Comparison of ENCODE assay signal across 10 cellular contexts in the genomic region with DNA sequence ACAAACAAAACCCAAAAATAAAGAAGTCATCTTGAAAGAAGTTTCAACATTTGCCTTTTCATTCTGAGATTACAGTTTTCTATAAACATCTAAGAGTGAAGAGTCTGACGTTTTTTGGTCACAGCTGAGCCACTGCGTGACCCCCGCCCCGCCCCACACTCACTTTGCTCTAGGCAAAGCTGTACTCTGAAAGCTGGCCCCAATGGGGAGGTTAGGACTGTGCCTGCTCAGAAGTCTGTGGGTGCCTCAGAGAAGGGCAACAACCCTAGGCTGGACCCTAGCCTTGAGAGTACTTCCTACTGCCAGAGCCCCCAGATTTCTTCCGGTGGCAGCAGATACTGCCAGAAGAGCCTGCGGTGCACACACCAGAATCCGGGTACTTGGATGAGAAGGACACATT. TPM values are rescaled to one million over a fixed set of nuclear protein-coding genes. Genes with fewer than 3 reads are reported as not detected.
DNase-seq lines count a peak whose midpoint lies in the region; FAIRE-seq and TF ChIP-seq lines count a peak whose summit lies in the region.
"Had no signal": no experiment of that assay in that cellular context is flagged by ENCODE, and none has a peak within 500 bp of the region (broad histone marks: within the 10 kb centered on the region; RNA-seq: fewer than 3 reads in every experiment).

No MANE protein-coding gene starts in this region.

- dilution Hi-C loops in mammary epithelial cell (cut with HindIII; ENCODE audit: low sequenced_read_pairs), result no loop called here

- H3K79me2 ChIP-seq in Loucy (ENCODE audit: insufficient read depth, low read length), result no peaks in the 10 kb centered on the region
- no peaks in the 10 kb centered on the region for H3K79me2 ChIP-seq in mammary epithelial cell (ENCODE audit: insufficient read depth, low read length)
- H3K79me2 ChIP-seq in trophoblast cell (ENCODE audit: control insufficient read depth, insufficient read depth, low read length, poor library complexity), result peaks cover 4% of the 10 kb centered on the region

- peaks cover 14% of the 10 kb centered on the region; the same call in 1 of the 2 replicates for H3K36me3 ChIP-seq in Loucy (ENCODE audit: insufficient read depth, low read length)
- H3K36me3 ChIP-seq in mammary epithelial cell (ENCODE audit: insufficient read depth, low read length), result peaks cover 10% of the 10 kb centered on the region
- peaks cover 16 to 23% of the 10 kb centered on the region in 2 experiments for H3K36me3 ChIP-seq in trophoblast cell (ENCODE audit: control insufficient read depth in 1 of 2, insufficient read depth in 2 of 2, low read length in 2 of 2)

- no peak for FAIRE-seq in GM12891 (lab: Jason Lieb, UNC)
- FAIRE-seq: islet of Langerhans had no signal

- CTCF ChIA-PET in mammary epithelial cell (lab: Charles Lee; ENCODE audit: low non-redundant PET), result no interaction called here

- in situ Hi-C loops in mammary epithelial cell (cut with MboI; ENCODE audit: low sequenced_read_pairs in 2 of 2), result no loop called here

- no peak overlapping the region for H3K4me3 ChIP-seq in Loucy (ENCODE audit: low read length, poor library complexity, severe bottlenecking)
- H3K4me3 ChIP-seq in mammary epithelial cell (replicated peaks in 1 of 3; ENCODE audit: insufficient read depth in 1 of 3, low read depth in 2 of 3, low read length in 3 of 3), result no peak overlapping the region
- no peak overlapping the region for H3K4me3 ChIP-seq in trophoblast cell (ENCODE audit: low read depth, low read length)

- intact Hi-C loops in mammary epithelial cell (cut with micrococcal nuclease), result no loop called here

- H3K9me3 ChIP-seq in Loucy (ENCODE audit: insufficient read depth, low read depth, low read length), result no peaks in the 10 kb centered on the region
- H3K9me3 ChIP-seq in mammary epithelial cell (replicated peaks; ENCODE audit: insufficient read depth, low read length), result no peaks in the 10 kb centered on the region
- H3K9me3 ChIP-seq in trophoblast cell (ENCODE audit: insufficient read depth, low read depth, low read length), result no peaks in the 10 kb centered on the region

- H3K18ac ChIP-seq in trophoblast cell (ENCODE audit: low read length), result peak overlapping the region; percentile 68

- H3K27ac ChIP-seq in C4-2B (peak overlapping the region; percentile 93), mammary epithelial cell (ENCODE audit: insufficient read depth, low read depth, low read length) (peak overlapping the region; percentile 68), trophoblast cell (ENCODE audit: low read depth, low read length) (peak overlapping the region; percentile 91)

- H3K4me1 ChIP-seq in Loucy (ENCODE audit: insufficient read depth, low read length, poor library complexity, severe bottlenecking) (peaks cover 17% of the 10 kb centered on the region), mammary epithelial cell (ENCODE audit: insufficient read depth, low read length) (peaks cover 37% of the 10 kb centered on the region), trophoblast cell (ENCODE audit: control insufficient read depth in 1 of 2, insufficient read depth in 2 of 2, low read length in 2 of 2) (peaks cover 33 to 34% of the 10 kb centered on the region in 2 experiments)

- H3F3A ChIP-seq in Loucy (ENCODE audit: low read depth), result no peaks in the 10 kb centered on the region

- H4K8ac ChIP-seq in trophoblast cell (ENCODE audit: low read depth, low read length), result peak overlapping the region; percentile 85

- WGBS in mammary epithelial cell (ENCODE audit: low coverage, missing lambda C conversion rate), result 100% methylated on average over 7 of the region's 7 CpGs
- no CpG with 5 or more reads among the region's 7 CpGs for WGBS in trophoblast cell (ENCODE audit: extremely low coverage, insufficient coverage, insufficient read length)

- BruUV-seq in mammary epithelial cell (replicated peaks; lab: Mats Ljungman, UMichigan), result no TSS peak

- H3K14ac ChIP-seq in trophoblast cell (ENCODE audit: low read length), result peak overlapping the region; percentile 88

- peak overlapping the region; percentile 97 for H4K91ac ChIP-seq in trophoblast cell (ENCODE audit: low read depth, low read length)

- H3K27me3 ChIP-seq in Loucy (ENCODE audit: insufficient read depth, low read length, poor library complexity, severe bottlenecking) (no peaks in the 10 kb centered on the region), mammary epithelial cell (ENCODE audit: insufficient read depth, low read length) (no peaks in the 10 kb centered on the region), trophoblast cell (ENCODE audit: insufficient read depth, low read length) (no peaks in the 10 kb centered on the region)

- H3K9ac ChIP-seq in Loucy (ENCODE audit: low read depth, low read length, poor library complexity, severe bottlenecking) (peak overlapping the region; percentile 56), mammary epithelial cell (ENCODE audit: insufficient read depth, low read length) (no peak overlapping the region), trophoblast cell (ENCODE audit: low read length) (no peak overlapping the region)

- H3K9me2 ChIP-seq in Loucy (replicated peaks; ENCODE audit: low read depth, low read length), result no peaks in the 10 kb centered on the region

- H3K4me2 ChIP-seq in Loucy (ENCODE audit: low read depth, low read length, poor library complexity, severe bottlenecking) (no peak overlapping the region), mammary epithelial cell (ENCODE audit: insufficient read depth, low read depth, low read length) (no peak overlapping the region), trophoblast cell (ENCODE audit: low read length) (no peak overlapping the region)

- H2BK12ac ChIP-seq in trophoblast cell (ENCODE audit: low read length), result peak overlapping the region; percentile 85

- peak overlapping the region; percentile 94 for H2BK120ac ChIP-seq in trophoblast cell (ENCODE audit: insufficient read depth, low read length, poor library complexity)

- peak overlapping the region; percentile 75 for H2AK5ac ChIP-seq in trophoblast cell (ENCODE audit: low read length)

- no peak for TF ChIP-seq POLR2A in GM12891 (IDR thresholded peaks at IDR 0.05; ENCODE audit: low read depth, low read length)

- peak overlapping the region; percentile 97 for H2BK5ac ChIP-seq in trophoblast cell (ENCODE audit: low read depth, low read length, poor library complexity)

- TF ChIP-seq CTCF in C4-2B (conservative IDR thresholded peaks at IDR 0.05), result no peak
- TF ChIP-seq CTCF in Loucy (conservative IDR thresholded peaks at IDR 0.05; ENCODE audit: low read length), result no peak
- no peak for TF ChIP-seq CTCF in mammary epithelial cell (conservative IDR thresholded peaks at IDR 0.05 in 1 of 2, IDR thresholded peaks at IDR 0.05 in 1 of 2; ENCODE audit: extremely low read depth in 1 of 2, insufficient read depth in 1 of 2, low read depth in 1 of 2, low read length in 2 of 2)

- H3K79me1 ChIP-seq in trophoblast cell (ENCODE audit: low read length), result peaks cover 27% of the 10 kb centered on the region

- DNase-seq in mammary epithelial cell (no peak), trophoblast cell (no peak), islet precursor cell (no peak), HCEC 1CT (no peak), HK-2 (ENCODE audit: unreplicated experiment) (no peak), GM12891 (ENCODE audit: insufficient read length, low spot score) (no peak)
- DNase-seq: NCI-H2081 treated with DMSO at 0.1 percent for 48 hours had no signal

- no peak overlapping the region for H3K23ac ChIP-seq in trophoblast cell (ENCODE audit: low read length)

- H4K20me1 ChIP-seq in Loucy (ENCODE audit: insufficient read depth, low read length, poor library complexity, severe bottlenecking) (no peaks in the 10 kb centered on the region), mammary epithelial cell (ENCODE audit: insufficient read depth, low read length) (no peaks in the 10 kb centered on the region)

- H2AFZ ChIP-seq in Loucy (ENCODE audit: low read length) (no peak overlapping the region), mammary epithelial cell (ENCODE audit: low read depth, low read length) (no peak overlapping the region), trophoblast cell (ENCODE audit: insufficient read depth, low read length, poor library complexity) (peak overlapping the region; percentile 55)

- peak overlapping the region; percentile 58 for H4K12ac ChIP-seq in trophoblast cell (ENCODE audit: low read depth, low read length)

- peak overlapping the region; percentile 73 for H3K4ac ChIP-seq in trophoblast cell (ENCODE audit: low read depth, low read length)

TF ChIP-seq in GM12891, 5 proteins besides CTCF, POLR2A, EP300 and RAD21:
- TF ChIP-seq POU2F2 (IDR thresholded peaks at IDR 0.05; ENCODE audit: low read depth, low read length), result no peak
- no peak for TF ChIP-seq TAF1 (IDR thresholded peaks at IDR 0.05; ENCODE audit: low read depth, low read length)
- no peak for TF ChIP-seq POLR2AphosphoS5 (IDR thresholded peaks at IDR 0.05; ENCODE audit: low read depth, low read length)
- TF ChIP-seq SPI1 (IDR thresholded peaks at IDR 0.05; ENCODE audit: low read depth, low read length), result no peak
- no peak for TF ChIP-seq PAX5 (IDR thresholded peaks at IDR 0.05; ENCODE audit: insufficient read depth, low read length, severe bottlenecking)

RNA-seq across cellular contexts. Expression of gene CYB5D2, which starts 19.4 kb away (rescaled TPM):
- 10 to 100 TPM; 15.1 to 16.3 TPM for total RNA-seq in mammary epithelial cell
- polyA plus RNA-seq in mammary epithelial cell, result 25.1 TPM
- 24.8 TPM for polyA minus RNA-seq in mammary epithelial cell
- 7.4 and 8.1 TPM in 2 replicates for polyA plus RNA-seq in trophoblast cell (2013)
- 11.3 TPM for polyA plus RNA-seq in GM12891 (2012; ENCODE audit: low read depth, missing spikeins)

RNA-seq across cellular contexts. Expression of gene ZZEF1, which starts 19.5 kb away (rescaled TPM):
- total RNA-seq in mammary epithelial cell, result 10 to 100 TPM; 33.6 to 44.7 TPM
- 10.2 TPM for polyA plus RNA-seq in mammary epithelial cell
- polyA minus RNA-seq in mammary epithelial cell, result 43.8 TPM
- polyA plus RNA-seq in trophoblast cell (2013), result 19.6 and 20.6 TPM in 2 replicates
- polyA plus RNA-seq in GM12891 (2012; ENCODE audit: low read depth, missing spikeins), result 12.2 TPM
